ENCODE assay signal across 11 cellular contexts in the genomic region with DNA sequence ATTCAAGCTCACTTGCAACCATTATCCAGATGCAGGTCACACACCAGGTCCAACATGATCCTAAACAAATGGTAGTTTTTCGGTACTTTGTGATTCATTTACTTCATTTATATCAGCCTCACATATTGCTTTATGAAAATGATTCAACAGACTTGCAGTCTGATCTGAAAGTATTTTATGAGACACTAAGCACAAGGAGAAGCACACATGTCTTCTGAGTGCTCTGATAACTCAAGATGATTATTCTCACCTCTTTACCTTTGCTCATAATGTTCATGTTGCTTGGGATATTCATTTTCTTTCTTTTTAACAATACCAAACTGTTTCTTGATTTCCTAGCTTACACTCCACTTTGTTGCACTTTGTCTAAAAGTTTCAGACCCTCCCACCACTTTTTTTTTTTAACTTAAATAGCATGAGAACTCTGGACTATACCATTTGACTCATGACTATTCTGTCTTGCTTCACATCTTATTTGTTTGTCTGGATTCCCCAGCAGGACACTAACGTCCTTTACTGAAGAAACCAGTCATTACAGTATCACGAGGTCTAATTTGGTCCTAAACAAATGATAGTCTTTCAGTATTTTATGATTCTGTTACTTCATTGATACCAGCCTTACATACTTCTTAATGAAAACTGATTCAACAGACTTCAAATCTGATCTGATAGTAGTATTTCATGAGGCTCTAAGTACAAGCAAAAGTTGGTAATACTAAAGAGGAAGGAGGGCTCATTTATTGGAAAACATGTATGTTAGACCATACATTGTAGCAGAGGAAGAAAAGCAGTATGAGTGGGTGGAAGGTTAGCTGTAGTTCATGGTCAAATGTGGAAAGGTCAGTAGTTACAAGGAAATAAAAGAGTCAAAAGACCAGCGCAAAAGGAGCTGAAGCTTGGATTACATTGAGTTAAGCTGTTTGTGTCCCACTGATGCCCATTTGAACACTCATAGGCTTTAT.
DNase-seq lines count a peak whose midpoint lies in the region; ATAC-seq and TF ChIP-seq lines count a peak whose summit lies in the region.
"Had no signal": no experiment of that assay in that cellular context is flagged by ENCODE, and none has a peak within 500 bp of the region (broad histone marks: within the 10 kb centered on the region; RNA-seq: fewer than 3 reads in every experiment).

No MANE protein-coding gene starts in this region.

- TF ChIP-seq CTCF in natural killer cell (IDR thresholded peaks at IDR 0.05) (no peak), upper lobe of right lung (IDR thresholded peaks at IDR 0.05) (no peak)

- H3K4me1 Mint-ChIP-seq in natural killer cell treated with Interleukin-12 subunit alpha and Interleukin-12 subunit beta and Interleukin-15 and Interleukin-18, amount 100 ng/mL, for 72 hours (ENCODE audit: low read depth in 2 of 2): peaks cover 18 to 23% of the 10 kb centered on the region in 2 donors
- H3K4me1 Mint-ChIP-seq in natural killer cell: peaks cover 11% of the 10 kb centered on the region in 2 donors
- H3K4me1 Mint-ChIP-seq: central memory CD8-positive, alpha-beta T cell had no signal

- H3K27me3 ChIP-seq in upper lobe of right lung (no peaks in the 10 kb centered on the region), SJCRH30 (no peaks in the 10 kb centered on the region)

- H3K27ac ChIP-seq in upper lobe of right lung: no peak overlapping the region
- H3K27ac ChIP-seq in SJCRH30: no peak overlapping the region
- H3K27ac ChIP-seq: left ventricle myocardium inferior, SK-N-MC had no signal

- intact Hi-C loops in natural killer cell (cut with micrococcal nuclease) (no loop called here), upper lobe of right lung (cut with DNase I) (no loop called here)

- H3K9me3 ChIP-seq in upper lobe of right lung: no peaks in the 10 kb centered on the region
- H3K9me3 ChIP-seq in SJCRH30 (replicated peaks): no peaks in the 10 kb centered on the region
- H3K9me3 ChIP-seq: left ventricle myocardium inferior had no signal

- no peak overlapping the region for H3K4me3 ChIP-seq in upper lobe of right lung
- H3K4me3 ChIP-seq in SJCRH30: no peak overlapping the region
- H3K4me3 ChIP-seq: left ventricle myocardium inferior, SK-N-MC had no signal

- ATAC-seq in natural killer cell treated with Interleukin-12 subunit alpha and Interleukin-12 subunit beta and Interleukin-15 and Interleukin-18, amount 100 ng/mL, for 72 hours: peak in 1 of 2 donors; percentile 64
- no peak for ATAC-seq in natural killer cell
- peak; percentile 67 for ATAC-seq in GM21737 (IDR thresholded peaks at IDR 0.05; ENCODE audit: unreplicated experiment)
- peak; percentile 71 for ATAC-seq in HG03342 (IDR thresholded peaks at IDR 0.05; ENCODE audit: unreplicated experiment)
- peak; percentile 29 for ATAC-seq in upper lobe of right lung
- no peak for ATAC-seq in SK-N-SH treated with all-trans-retinoic acid at 6 μM for 48 hours

- H3K36me3 ChIP-seq in upper lobe of right lung (no peaks in the 10 kb centered on the region), SJCRH30 (no peaks in the 10 kb centered on the region)
- H3K36me3 ChIP-seq: left ventricle myocardium inferior had no signal

- H3K9me3 Mint-ChIP-seq in natural killer cell treated with Interleukin-12 subunit alpha and Interleukin-12 subunit beta and Interleukin-15 and Interleukin-18, amount 100 ng/mL, for 72 hours: no peaks in the 10 kb centered on the region
- H3K9me3 Mint-ChIP-seq in natural killer cell: no peaks in the 10 kb centered on the region
- H3K9me3 Mint-ChIP-seq: central memory CD8-positive, alpha-beta T cell had no signal

- no peak overlapping the region for H3K4me3 Mint-ChIP-seq in natural killer cell treated with Interleukin-12 subunit alpha and Interleukin-12 subunit beta and Interleukin-15 and Interleukin-18, amount 100 ng/mL, for 72 hours
- H3K4me3 Mint-ChIP-seq in natural killer cell: no peak overlapping the region
- H3K4me3 Mint-ChIP-seq: central memory CD8-positive, alpha-beta T cell had no signal

- no peaks in the 10 kb centered on the region for H3K27me3 Mint-ChIP-seq in natural killer cell treated with Interleukin-12 subunit alpha and Interleukin-12 subunit beta and Interleukin-15 and Interleukin-18, amount 100 ng/mL, for 72 hours
- H3K27me3 Mint-ChIP-seq in natural killer cell (ENCODE audit: low read depth in 2 of 2): peaks cover 0 to 3% of the 10 kb centered on the region in 2 donors
- H3K27me3 Mint-ChIP-seq: central memory CD8-positive, alpha-beta T cell had no signal

- peak overlapping the region; percentile 30 to 56 for H3K27ac Mint-ChIP-seq in natural killer cell treated with Interleukin-12 subunit alpha and Interleukin-12 subunit beta and Interleukin-15 and Interleukin-18, amount 100 ng/mL, for 72 hours
- H3K27ac Mint-ChIP-seq in natural killer cell: peak overlapping the region in 1 of 2 donors; percentile 1

- no peaks in the 10 kb centered on the region for H3K4me1 ChIP-seq in upper lobe of right lung
- peaks cover 8% of the 10 kb centered on the region; the same call in 1 of the 2 replicates for H3K4me1 ChIP-seq in SJCRH30

- H3K36me3 Mint-ChIP-seq in natural killer cell treated with Interleukin-12 subunit alpha and Interleukin-12 subunit beta and Interleukin-15 and Interleukin-18, amount 100 ng/mL, for 72 hours: no peaks in the 10 kb centered on the region
- H3K36me3 Mint-ChIP-seq in natural killer cell: no peaks in the 10 kb centered on the region

- no peak for DNase-seq in natural killer cell treated with Interleukin-12 subunit alpha and Interleukin-12 subunit beta and Interleukin-15 and Interleukin-18, amount 100 ng/mL, for 72 hours (ENCODE audit: low spot score)
- DNase-seq in natural killer cell (no peak), upper lobe of right lung (no peak), glomerular visceral epithelial cell (ENCODE audit: extremely low spot score) (no peak), SJCRH30 (no peak)
- DNase-seq: left ventricle myocardium inferior had no signal

TF ChIP-seq in SK-N-SH treated with all-trans-retinoic acid at 6 μM for 48 hours, 23 proteins besides CTCF, POLR2A, EP300 and RAD21:
- TF ChIP-seq CREB5 (CRISPR knock-in tag; IDR thresholded peaks at IDR 0.05; ENCODE audit: low read depth): no peak
- TF ChIP-seq ZFP3 (CRISPR knock-in tag; IDR thresholded peaks at IDR 0.05): no peak
- no peak for TF ChIP-seq CSDC2 (CRISPR knock-in tag; IDR thresholded peaks at IDR 0.05)
- TF ChIP-seq SNAI2 (CRISPR knock-in tag; IDR thresholded peaks at IDR 0.05): no peak
- TF ChIP-seq ZNF8 (CRISPR knock-in tag; IDR thresholded peaks at IDR 0.05): no peak
- no peak for TF ChIP-seq GLIS3 (CRISPR knock-in tag; IDR thresholded peaks at IDR 0.05)
- TF ChIP-seq, protein P1, sequence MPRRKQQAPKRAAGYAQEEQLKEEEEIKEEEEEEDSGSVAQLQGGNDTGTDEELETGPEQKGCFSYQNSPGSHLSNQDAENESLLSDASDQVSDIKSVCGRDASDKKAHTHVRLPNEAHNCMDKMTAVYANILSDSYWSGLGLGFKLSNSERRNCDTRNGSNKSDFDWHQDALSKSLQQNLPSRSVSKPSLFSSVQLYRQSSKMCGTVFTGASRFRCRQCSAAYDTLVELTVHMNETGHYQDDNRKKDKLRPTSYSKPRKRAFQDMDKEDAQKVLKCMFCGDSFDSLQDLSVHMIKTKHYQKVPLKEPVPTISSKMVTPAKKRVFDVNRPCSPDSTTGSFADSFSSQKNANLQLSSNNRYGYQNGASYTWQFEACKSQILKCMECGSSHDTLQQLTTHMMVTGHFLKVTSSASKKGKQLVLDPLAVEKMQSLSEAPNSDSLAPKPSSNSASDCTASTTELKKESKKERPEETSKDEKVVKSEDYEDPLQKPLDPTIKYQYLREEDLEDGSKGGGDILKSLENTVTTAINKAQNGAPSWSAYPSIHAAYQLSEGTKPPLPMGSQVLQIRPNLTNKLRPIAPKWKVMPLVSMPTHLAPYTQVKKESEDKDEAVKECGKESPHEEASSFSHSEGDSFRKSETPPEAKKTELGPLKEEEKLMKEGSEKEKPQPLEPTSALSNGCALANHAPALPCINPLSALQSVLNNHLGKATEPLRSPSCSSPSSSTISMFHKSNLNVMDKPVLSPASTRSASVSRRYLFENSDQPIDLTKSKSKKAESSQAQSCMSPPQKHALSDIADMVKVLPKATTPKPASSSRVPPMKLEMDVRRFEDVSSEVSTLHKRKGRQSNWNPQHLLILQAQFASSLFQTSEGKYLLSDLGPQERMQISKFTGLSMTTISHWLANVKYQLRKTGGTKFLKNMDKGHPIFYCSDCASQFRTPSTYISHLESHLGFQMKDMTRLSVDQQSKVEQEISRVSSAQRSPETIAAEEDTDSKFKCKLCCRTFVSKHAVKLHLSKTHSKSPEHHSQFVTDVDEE (CRISPR knock-in tag; IDR thresholded peaks at IDR 0.05): no peak
- TF ChIP-seq ZC3H10 (CRISPR knock-in tag; IDR thresholded peaks at IDR 0.05): no peak
- no peak for TF ChIP-seq ZFP30 (CRISPR knock-in tag; IDR thresholded peaks at IDR 0.05)
- no peak for TF ChIP-seq BACH2 (CRISPR knock-in tag; IDR thresholded peaks at IDR 0.05; ENCODE audit: borderline replicate concordance)
- TF ChIP-seq ZNF70 (CRISPR knock-in tag; IDR thresholded peaks at IDR 0.05): no peak
- no peak for TF ChIP-seq ESRRG (CRISPR knock-in tag; IDR thresholded peaks at IDR 0.05)
TF ChIP-seq in SK-N-SH treated with all-trans-retinoic acid at 6 μM for 48 hours: peak in this region for 0.

Comparison
In these comparisons a context has a peak if more than half of its experiments do, and no peak if none do; other contexts are left out.
1. ATAC-seq: peak in GM21737 (single experiment), HG03342 (single experiment) and upper lobe of right lung (single experiment); none in natural killer cell (0 of 3) and SK-N-SH treated with all-trans-retinoic acid at 6 μM for 48 hours (single experiment).